ENCODE assay signal across 8 cellular contexts in the genomic region with DNA sequence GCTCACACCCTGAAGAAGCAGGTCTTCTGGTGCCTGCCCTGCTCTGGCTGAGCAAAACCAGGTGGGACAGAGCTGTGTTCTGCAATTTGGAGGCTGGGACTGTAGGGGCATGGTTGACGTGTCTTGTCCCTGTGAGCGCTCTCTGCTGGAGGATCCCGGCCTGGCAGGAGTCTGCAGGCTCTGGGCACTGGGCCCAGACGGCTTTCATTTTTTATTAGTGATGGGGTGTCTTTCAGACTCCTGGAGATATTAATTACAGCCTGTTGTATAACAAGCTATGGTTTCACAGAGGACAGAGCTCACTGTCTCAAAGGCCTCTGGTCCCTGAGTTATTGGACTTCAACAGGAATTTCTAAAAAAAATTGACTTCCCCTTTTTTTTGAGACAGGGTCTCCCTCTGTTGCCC. TPM values are rescaled to one million over a fixed set of nuclear protein-coding genes. Genes with fewer than 3 reads are reported as not detected.
A peak's percentile ranks its signal among the peaks of the same experiment; 100 is the strongest.
DNase-seq lines count a peak whose midpoint lies in the region; ATAC-seq and TF ChIP-seq lines count a peak whose summit lies in the region.

No MANE protein-coding gene starts in this region.

- H3K36me3 Mint-ChIP-seq in CD14-positive monocyte: no peaks in the 10 kb centered on the region
- H3K36me3 Mint-ChIP-seq in activated naive CD4-positive, alpha-beta T cell treated with anti-CD3 and anti-CD28 coated beads, Interleukin-2, amount 50 U/mL, for 72 hours: no peaks in the 10 kb centered on the region

- no peak for TF ChIP-seq POLR2A in gastrocnemius medialis (IDR thresholded peaks at IDR 0.05)

- H3K27ac Mint-ChIP-seq in CD14-positive monocyte: peak overlapping the region; percentile 72 to 97 (median 86)
- H3K27ac Mint-ChIP-seq in activated naive CD4-positive, alpha-beta T cell treated with anti-CD3 and anti-CD28 coated beads, Interleukin-2, amount 50 U/mL, for 72 hours: no peak overlapping the region

- H3K27me3 ChIP-seq in right atrium auricular region: no peaks in the 10 kb centered on the region
- no peaks in the 10 kb centered on the region for H3K27me3 ChIP-seq in gastrocnemius medialis

- in situ Hi-C loops in gastrocnemius medialis (cut with MboI; ENCODE audit: low sequenced_read_pairs in 4 of 4): no loop called here

- H3K4me3 ChIP-seq in right atrium auricular region (no peak overlapping the region), gastrocnemius medialis (no peak overlapping the region)

- no peaks in the 10 kb centered on the region for H3K9me3 ChIP-seq in right atrium auricular region
- no peaks in the 10 kb centered on the region for H3K9me3 ChIP-seq in gastrocnemius medialis

- H3K4me1 ChIP-seq in right atrium auricular region (no peaks in the 10 kb centered on the region), gastrocnemius medialis (peaks cover 0 to 7% of the 10 kb centered on the region in 2 donors)

- H3K27ac ChIP-seq in right atrium auricular region: no peak overlapping the region
- H3K27ac ChIP-seq in gastrocnemius medialis: no peak overlapping the region

- ATAC-seq in GM18909 (IDR thresholded peaks at IDR 0.05; ENCODE audit: poor library complexity, unreplicated experiment) (peak; percentile 89), HG03196 (IDR thresholded peaks at IDR 0.05; ENCODE audit: unreplicated experiment) (peak; percentile 73), gastrocnemius medialis (peak; percentile 56 to 72)
- ATAC-seq in activated naive CD4-positive, alpha-beta T cell treated with anti-CD3 and anti-CD28 coated beads, Interleukin-2, amount 50 U/mL, for 72 hours: peak; percentile 70 to 97

- peaks cover 0 to 2% (median 0%) of the 10 kb centered on the region in 3 donors for H3K27me3 Mint-ChIP-seq in CD14-positive monocyte (ENCODE audit: low read depth in 3 of 3)

- DNase-seq in CD14-positive monocyte (ENCODE audit: low spot score) (no peak), RPMI8226 (peak; percentile 94), right atrium auricular region (ENCODE audit: low spot score) (no peak), gastrocnemius medialis (peak in 1 of 2 donors; percentile 39), mesenteric fat pad (ENCODE audit: low spot score) (no peak)
- peak in 1 of 2 donors; percentile 63 for DNase-seq in activated naive CD4-positive, alpha-beta T cell treated with anti-CD3 and anti-CD28 coated beads, Interleukin-2, amount 50 U/mL, for 72 hours (ENCODE audit: low spot score in 2 of 2)

- peaks cover 84% of the 10 kb centered on the region for H3K4me1 Mint-ChIP-seq in CD14-positive monocyte

- H3K9me3 Mint-ChIP-seq in CD14-positive monocyte: peaks cover 0 to 6% (median 2%) of the 10 kb centered on the region in 7 donors
- no peaks in the 10 kb centered on the region for H3K9me3 Mint-ChIP-seq in activated naive CD4-positive, alpha-beta T cell treated with anti-CD3 and anti-CD28 coated beads, Interleukin-2, amount 50 U/mL, for 72 hours

- H3K36me3 ChIP-seq in right atrium auricular region (no peaks in the 10 kb centered on the region), gastrocnemius medialis (no peaks in the 10 kb centered on the region)

- H3K4me3 Mint-ChIP-seq in CD14-positive monocyte: no peak overlapping the region

- peak; percentile 24 for TF ChIP-seq CTCF in CD14-positive monocyte (IDR thresholded peaks at IDR 0.05)
- TF ChIP-seq CTCF in right atrium auricular region (IDR thresholded peaks at IDR 0.05): peak; percentile 22 to 54
- peak in 3 of 5 experiments; percentile 33 to 52 (median 34) for TF ChIP-seq CTCF in gastrocnemius medialis (IDR thresholded peaks at IDR 0.05 in 4 of 5, conservative IDR thresholded peaks at IDR 0.05 in 1 of 5)

- intact Hi-C loops in CD14-positive monocyte (cut with micrococcal nuclease): loop anchor here (5.0 to 10.0 kb wide), 2 partner anchors 36 to 63 kb away; no protein-coding TSS in a partner anchor
- intact Hi-C loops in gastrocnemius medialis (cut with DNase I; ENCODE audit: low total_unique reads): no loop called here

RNA-seq across cellular contexts. Expression of gene ZNF710, which starts 29.5 kb away (rescaled TPM):
- 1 to 10 TPM; 3.4 to 4.8 TPM for polyA plus RNA-seq in CD14-positive monocyte
- 10 to 100 TPM; 13.2 to 28.1 TPM for total RNA-seq in activated naive CD4-positive, alpha-beta T cell treated with anti-CD3 and anti-CD28 coated beads, Interleukin-2, amount 50 U/mL, for 72 hours
- total RNA-seq in right atrium auricular region (1 to 10 TPM; 3.4 to 5.2 TPM), gastrocnemius medialis (1 to 10 TPM; 2.6 to 5.4 (median 3.2) TPM), mesenteric fat pad (11.5 TPM)

RNA-seq across cellular contexts. Expression of gene ARPIN, which starts 58.8 kb away (rescaled TPM):
- 10 to 100 TPM in 1 of 2 donors, 1 to 10 TPM in 1; 9.7 to 14.0 TPM for polyA plus RNA-seq in CD14-positive monocyte
- not detected for total RNA-seq in activated naive CD4-positive, alpha-beta T cell treated with anti-CD3 and anti-CD28 coated beads, Interleukin-2, amount 50 U/mL, for 72 hours
- 10 to 100 TPM in 1 of 2 donors, 1 to 10 TPM in 1; 8.3 to 11.8 TPM for total RNA-seq in right atrium auricular region
- 10 to 100 TPM in 1 of 4 donors, 1 to 10 TPM in 3; 4.8 to 10.9 (median 6.0) TPM for total RNA-seq in gastrocnemius medialis
- 17.7 TPM for total RNA-seq in mesenteric fat pad

Comparison
In these comparisons a context has a peak if more than half of its experiments do, and no peak if none do; other contexts are left out.
1. H3K27ac Mint-ChIP-seq: peak in CD14-positive monocyte (7 of 7); none in activated naive CD4-positive, alpha-beta T cell treated with anti-CD3 and anti-CD28 coated beads, Interleukin-2, amount 50 U/mL, for 72 hours (0 of 2).
2. RNA of gene ARPIN, which starts 58.8 kb away (total RNA-seq): 17.7 TPM in mesenteric fat pad (single experiment), 8.3 to 11.8 TPM in right atrium auricular region and 4.8 to 10.9 TPM in gastrocnemius medialis; not detected in activated naive CD4-positive, alpha-beta T cell treated with anti-CD3 and anti-CD28 coated beads, Interleukin-2, amount 50 U/mL, for 72 hours; every median in the first group is over 4 times any median in the second.
3. Peak in every context shown above with its lines, with median percentiles within 50 percentile points of each other: CTCF ChIP-seq and ATAC-seq.